ENCODE assay signal across 21 cellular contexts in the genomic region with DNA sequence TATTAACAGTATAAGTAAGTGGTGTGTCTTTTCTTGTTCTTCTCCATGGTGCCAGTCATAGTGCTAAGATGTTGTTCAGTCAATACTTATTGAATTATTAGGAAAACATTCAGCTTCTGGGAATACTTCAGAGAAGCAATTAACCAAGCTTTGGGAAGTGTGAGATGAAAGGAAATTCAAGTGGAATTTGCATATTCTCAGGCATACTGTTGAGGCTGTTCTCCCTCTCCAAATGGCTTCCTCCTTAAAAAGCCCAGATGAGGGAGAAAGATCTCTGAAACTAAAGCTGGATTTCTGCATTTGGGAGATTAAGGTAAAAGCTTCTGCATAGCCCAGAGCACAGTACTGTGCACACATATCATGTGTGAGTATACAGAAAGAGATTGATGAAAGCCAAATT.
A peak's percentile ranks its signal among the peaks of the same experiment; 100 is the strongest.
DNase-seq lines count a peak whose midpoint lies in the region; ATAC-seq and TF ChIP-seq lines count a peak whose summit lies in the region.
"Had no signal": no experiment of that assay in that cellular context is flagged by ENCODE, and none has a peak within 500 bp of the region (broad histone marks: within the 10 kb centered on the region; RNA-seq: fewer than 3 reads in every experiment).

No MANE protein-coding gene starts in this region.

- H3K36me3 Mint-ChIP-seq in activated T-cell treated with anti-CD3 and anti-CD28 coated beads, Interleukin-2, amount 50 U/mL, for 72 hours (ENCODE audit: insufficient read depth in 2 of 2): peaks cover 1 to 5% of the 10 kb centered on the region in 2 donors
- H3K36me3 Mint-ChIP-seq in T-helper 17 cell (ENCODE audit: low read depth): peaks cover 4% of the 10 kb centered on the region

- TF ChIP-seq POLR2A in vagina (IDR thresholded peaks at IDR 0.05): no peak
- no peak for TF ChIP-seq POLR2A in gastrocnemius medialis (IDR thresholded peaks at IDR 0.05)

- peak overlapping the region; percentile 83 for H3K27ac Mint-ChIP-seq in activated T-cell treated with anti-CD3 and anti-CD28 coated beads, Interleukin-2, amount 50 U/mL, for 72 hours
- peak overlapping the region; percentile 90 for H3K27ac Mint-ChIP-seq in T-helper 17 cell
- H3K27ac Mint-ChIP-seq: activated CD8-positive, alpha-beta T cell treated with anti-CD3 and anti-CD28 coated beads for 36 hours had no signal

- H3K9me3 ChIP-seq in T-helper 17 cell (ENCODE audit: control insufficient read depth, low read length, poor library complexity, severe bottlenecking): no peaks in the 10 kb centered on the region
- H3K9me3 ChIP-seq in iPS-18a (ENCODE audit: control insufficient read depth, low read depth, low read length): no peaks in the 10 kb centered on the region
- H3K9me3 ChIP-seq in vagina: no peaks in the 10 kb centered on the region
- H3K9me3 ChIP-seq in gastrocnemius medialis: no peaks in the 10 kb centered on the region
- H3K9me3 ChIP-seq: A549, ascending aorta, upper lobe of right lung had no signal

- no peak overlapping the region for H3K4me3 Mint-ChIP-seq in activated T-cell treated with anti-CD3 and anti-CD28 coated beads, Interleukin-2, amount 50 U/mL, for 72 hours
- H3K4me3 Mint-ChIP-seq in T-helper 17 cell: no peak overlapping the region
- H3K4me3 Mint-ChIP-seq: activated CD8-positive, alpha-beta T cell treated with anti-CD3 and anti-CD28 coated beads for 36 hours; activated naive CD4-positive, alpha-beta T cell treated with anti-CD3 and anti-CD28 coated beads for 36 hours had no signal

- H3K27me3 ChIP-seq in iPS-18a (ENCODE audit: control insufficient read depth, insufficient read depth, low read length) (no peaks in the 10 kb centered on the region), vagina (no peaks in the 10 kb centered on the region), gastrocnemius medialis (no peaks in the 10 kb centered on the region)
- H3K27me3 ChIP-seq: ascending aorta, upper lobe of right lung had no signal

- in situ Hi-C loops in gastrocnemius medialis (cut with MboI; ENCODE audit: low sequenced_read_pairs in 4 of 4): no loop called here

- no peak for DNase-seq in activated T-cell treated with anti-CD3 and anti-CD28 coated beads, Interleukin-2, amount 50 U/mL, for 72 hours
- no peak for DNase-seq in activated T-cell treated with anti-CD3 and anti-CD28 coated beads, Interleukin-2, amount 50 U/mL, for 1 hour
- DNase-seq in T-helper 17 cell (no peak), vagina (ENCODE audit: extremely low spot score in 2 of 2) (no peak), gastrocnemius medialis (no peak)
- DNase-seq: activated CD8-positive, alpha-beta T cell treated with anti-CD3 and anti-CD28 coated beads for 36 hours; activated naive CD4-positive, alpha-beta T cell treated with anti-CD3 and anti-CD28 coated beads for 36 hours; DMS 273 treated with DMSO at 0.1 percent for 48 hours; NCI-H1105; NCI-H2171; NCI-H774; PC-9; retina; T-helper 2 cell; upper lobe of right lung had no signal

- intact Hi-C loops in vagina (cut with DNase I): no loop called here
- intact Hi-C loops in gastrocnemius medialis (cut with DNase I; ENCODE audit: low total_unique reads): no loop called here

- no peak for TF ChIP-seq CTCF in vagina (IDR thresholded peaks at IDR 0.05)
- TF ChIP-seq CTCF in gastrocnemius medialis (IDR thresholded peaks at IDR 0.05 in 4 of 5, conservative IDR thresholded peaks at IDR 0.05 in 1 of 5): no peak

- H3K9ac ChIP-seq in iPS-18a (ENCODE audit: low read length): no peak overlapping the region

- H3K4me1 Mint-ChIP-seq in activated T-cell treated with anti-CD3 and anti-CD28 coated beads, Interleukin-2, amount 50 U/mL, for 72 hours (ENCODE audit: low read depth): peaks cover 16% of the 10 kb centered on the region
- peaks cover 27% of the 10 kb centered on the region for H3K4me1 Mint-ChIP-seq in T-helper 17 cell

- H3K36me3 ChIP-seq in iPS-18a (ENCODE audit: control insufficient read depth, low read depth, low read length): peaks cover 9% of the 10 kb centered on the region
- H3K36me3 ChIP-seq in vagina: peaks cover 0 to 5% of the 10 kb centered on the region in 2 donors
- H3K36me3 ChIP-seq in gastrocnemius medialis: peaks cover 0 to 6% of the 10 kb centered on the region in 2 donors

- H3K4me1 ChIP-seq in iPS-18a (ENCODE audit: control insufficient read depth, low read depth, low read length): peaks cover 27% of the 10 kb centered on the region
- H3K4me1 ChIP-seq in vagina: peaks cover 67% of the 10 kb centered on the region
- H3K4me1 ChIP-seq in gastrocnemius medialis: peaks cover 8 to 12% of the 10 kb centered on the region in 2 donors
- H3K4me1 ChIP-seq: A549 had no signal

- H3K4me3 ChIP-seq in iPS-18a (ENCODE audit: low read length) (no peak overlapping the region), vagina (no peak overlapping the region), gastrocnemius medialis (no peak overlapping the region)
- H3K4me3 ChIP-seq: A549, ascending aorta, lung, PC-9, upper lobe of right lung had no signal

- H3K27ac ChIP-seq in iPS-18a (ENCODE audit: low read length): peak overlapping the region; percentile 9
- peak overlapping the region; percentile 21 for H3K27ac ChIP-seq in vagina
- no peak overlapping the region for H3K27ac ChIP-seq in gastrocnemius medialis
- H3K27ac ChIP-seq: A549, ascending aorta, PC-9, upper lobe of right lung had no signal

- no peak for ATAC-seq in activated T-cell treated with anti-CD3 and anti-CD28 coated beads, Interleukin-2, amount 50 U/mL, for 72 hours (replicated peaks in 1 of 2)
- ATAC-seq in T-helper 17 cell (no peak), HG03039 (IDR thresholded peaks at IDR 0.05; ENCODE audit: unreplicated experiment) (no peak), gastrocnemius medialis (no peak), HG03565 (IDR thresholded peaks at IDR 0.05; ENCODE audit: unreplicated experiment) (no peak)
- ATAC-seq: A549; activated CD8-positive, alpha-beta T cell treated with anti-CD3 and anti-CD28 coated beads for 36 hours; upper lobe of right lung had no signal

- no peaks in the 10 kb centered on the region for H3K9me3 Mint-ChIP-seq in activated T-cell treated with anti-CD3 and anti-CD28 coated beads, Interleukin-2, amount 50 U/mL, for 72 hours
- H3K9me3 Mint-ChIP-seq: activated CD8-positive, alpha-beta T cell treated with anti-CD3 and anti-CD28 coated beads for 36 hours; activated naive CD4-positive, alpha-beta T cell treated with anti-CD3 and anti-CD28 coated beads for 36 hours had no signal

- no peaks in the 10 kb centered on the region for H3K27me3 Mint-ChIP-seq in activated T-cell treated with anti-CD3 and anti-CD28 coated beads, Interleukin-2, amount 50 U/mL, for 72 hours (ENCODE audit: low read depth)
- no peaks in the 10 kb centered on the region for H3K27me3 Mint-ChIP-seq in T-helper 17 cell
- H3K27me3 Mint-ChIP-seq: activated CD8-positive, alpha-beta T cell treated with anti-CD3 and anti-CD28 coated beads for 36 hours had no signal

Comparison
In these comparisons a context has a peak if more than half of its experiments do, and no peak if none do; other contexts are left out.
1. H3K27ac ChIP-seq: peak in iPS-18a (single experiment) and vagina (single experiment); none in gastrocnemius medialis (0 of 4).